24 cellular contexts compared by ENCODE assay signal in genomic region chr2:20722592-20722991, GRCh38. TPM values are rescaled to one million over a fixed set of nuclear protein-coding genes. Genes with fewer than 3 reads are reported as not detected.
DNase-seq lines count a peak whose midpoint lies in the region; ATAC-seq, FAIRE-seq and TF ChIP-seq lines count a peak whose summit lies in the region.
"Had no signal": no experiment of that assay in that cellular context is flagged by ENCODE, and none has a peak within 500 bp of the region (broad histone marks: within the 10 kb centered on the region; RNA-seq: fewer than 3 reads in every experiment).

No MANE protein-coding gene starts in this region.

- H3K27me3 ChIP-seq in MM.1S (replicated peaks; ENCODE audit: insufficient read depth, low read length) (no peaks in the 10 kb centered on the region), HepG2 (ENCODE audit: control insufficient read depth in 1 of 2, insufficient read depth in 2 of 2, low read length in 2 of 2) (no peaks in the 10 kb centered on the region)
- H3K27me3 ChIP-seq: BLaER1 had no signal

- TF ChIP-seq EP300 in A549 (IDR thresholded peaks at IDR 0.05) (no peak), HepG2 (IDR thresholded peaks at IDR 0.05; ENCODE audit: low read depth in 2 of 2, low read length in 2 of 2) (no peak), HepG2 (CRISPR knock-in tag; IDR thresholded peaks at IDR 0.05; ENCODE audit: borderline replicate concordance) (no peak)

- no peak overlapping the region for H3K27ac ChIP-seq in A549
- no peak overlapping the region for H3K27ac ChIP-seq in MM.1S (ENCODE audit: low read length)
- H3K27ac ChIP-seq in VCaP, result no peak overlapping the region
- H3K27ac ChIP-seq in HepG2 (ENCODE audit: extremely low read length, insufficient read depth, low read length), result no peak overlapping the region
- H3K27ac ChIP-seq: BLaER1, HL-60, KMS-11 had no signal

- TF ChIP-seq POLR2A in A549 (IDR thresholded peaks at IDR 0.05; ENCODE audit: low read length), result no peak
- TF ChIP-seq POLR2A in HepG2 (IDR thresholded peaks at IDR 0.05; ENCODE audit: insufficient read depth in 1 of 2, low read depth in 2 of 2, low read length in 2 of 2), result no peak

- H3K9me3 ChIP-seq in A549 (no peaks in the 10 kb centered on the region), MM.1S (replicated peaks; ENCODE audit: insufficient read depth, low read length) (no peaks in the 10 kb centered on the region), HepG2 (ENCODE audit: low read length) (no peaks in the 10 kb centered on the region), T-helper 17 cell (ENCODE audit: control insufficient read depth, low read length, poor library complexity, severe bottlenecking) (no peaks in the 10 kb centered on the region)
- H3K9me3 ChIP-seq: Caco-2 had no signal

- no peak overlapping the region for H3K4me2 ChIP-seq in A549
- H3K4me2 ChIP-seq in MM.1S (ENCODE audit: low read depth, low read length), result no peak overlapping the region
- H3K4me2 ChIP-seq in HepG2 (ENCODE audit: low read depth, low read length), result no peak overlapping the region
- H3K4me2 ChIP-seq: BLaER1, KMS-11 had no signal

- POLR2A ChIA-PET in A549 (lab: Yijun Ruan, JAX) (no interaction called here), HepG2 (lab: Yijun Ruan, JAX) (no interaction called here)

- TF ChIP-seq CTCF in A549 (IDR thresholded peaks at IDR 0.05), result 0 out of 3 replicates have a peak, but pooled peaks have one; percentile 20
- TF ChIP-seq CTCF in MM.1S (IDR thresholded peaks at IDR 0.05; ENCODE audit: low read length), result peak; percentile 11; the same call in 1 of the 2 replicates
- TF ChIP-seq CTCF in VCaP (conservative IDR thresholded peaks at IDR 0.05), result peak; percentile 26; the same call in 1 of the 2 replicates
- TF ChIP-seq CTCF in HepG2 (CRISPR knock-in tag; IDR thresholded peaks at IDR 0.05), result no peak

- H3K27ac Mint-ChIP-seq in T-helper 17 cell, result no peak overlapping the region
- H3K27ac Mint-ChIP-seq: CD4-positive, alpha-beta memory T cell; H9 had no signal

- no peaks in the 10 kb centered on the region for H3K36me3 ChIP-seq in MM.1S (replicated peaks; ENCODE audit: insufficient read depth, low read length)
- peaks cover 1 to 17% of the 10 kb centered on the region in 2 experiments; a peak in 4 of 5 replicates for H3K36me3 ChIP-seq in HepG2 (replicated peaks in 1 of 2; ENCODE audit: control insufficient read depth in 1 of 2, insufficient read depth in 2 of 2, low read length in 2 of 2)

- H3K4me1 ChIP-seq in A549, result peaks cover under 1% of the 10 kb centered on the region; the same call in 1 of the 3 replicates
- no peaks in the 10 kb centered on the region for H3K4me1 ChIP-seq in MM.1S (ENCODE audit: low read length)
- peaks cover 9% of the 10 kb centered on the region for H3K4me1 ChIP-seq in HepG2 (ENCODE audit: insufficient read depth, low read length)
- H3K4me1 ChIP-seq: BLaER1 had no signal

- H3K4me1 Mint-ChIP-seq in T-helper 17 cell, result peaks cover 4% of the 10 kb centered on the region
- H3K4me1 Mint-ChIP-seq: H9 had no signal

- no peaks in the 10 kb centered on the region for H3K27me3 Mint-ChIP-seq in T-helper 17 cell
- H3K27me3 Mint-ChIP-seq: CD4-positive, alpha-beta memory T cell had no signal

- BruUV-seq in HepG2 (replicated peaks; lab: Mats Ljungman, UMichigan), result no TSS peak

- in situ Hi-C loops in HepG2 (cut with HindIII; ENCODE audit: extremely low pct_ligation_motif_present, low pct_unique_long_range_greater_than_20kb), result no loop called here

- H3K36me3 Mint-ChIP-seq in T-helper 17 cell (ENCODE audit: low read depth), result peaks cover 4% of the 10 kb centered on the region

- H3K9me2 ChIP-seq in MM.1S (replicated peaks; ENCODE audit: insufficient read depth, low read length), result no peaks in the 10 kb centered on the region

- FAIRE-seq in A549 (lab: Jason Lieb, UNC) (no peak), HepG2 (lab: Jason Lieb, UNC) (no peak)
- FAIRE-seq: RCC 7860 had no signal

- H3K79me2 ChIP-seq in MM.1S (ENCODE audit: low read length) (0 out of 2 replicates have a peak, but pooled peaks cover 5% of the 10 kb centered on the region), HepG2 (ENCODE audit: insufficient read depth, low read length) (peaks cover 3% of the 10 kb centered on the region)

- H3K9ac ChIP-seq in MM.1S (ENCODE audit: low read length) (no peak overlapping the region), HepG2 (ENCODE audit: insufficient read depth, low read depth, low read length) (no peak overlapping the region)
- H3K9ac ChIP-seq: BLaER1, KMS-11 had no signal

- no peaks in the 10 kb centered on the region for H4K20me1 ChIP-seq in MM.1S (ENCODE audit: insufficient read depth, low read length)
- H4K20me1 ChIP-seq in HepG2 (ENCODE audit: insufficient read depth, low read length), result peaks cover 6% of the 10 kb centered on the region
- H4K20me1 ChIP-seq: BLaER1 had no signal

- no peak overlapping the region for H3K4me3 Mint-ChIP-seq in T-helper 17 cell
- H3K4me3 Mint-ChIP-seq: CD4-positive, alpha-beta memory T cell; H9 had no signal

- H3K4me3 ChIP-seq in A549 (no peak overlapping the region), MM.1S (ENCODE audit: low read length) (no peak overlapping the region), HepG2 (replicated peaks in 1 of 3; ENCODE audit: insufficient read depth in 1 of 3, low read depth in 2 of 3, low read length in 3 of 3) (no peak overlapping the region)
- H3K4me3 ChIP-seq: BLaER1 had no signal

- intact Hi-C loops in HepG2 (cut with micrococcal nuclease; ENCODE audit: unreplicated experiment), result no loop called here
- intact Hi-C loops in sciatic nerve (cut with DNase I), result no loop called here

- CTCF ChIA-PET in A549 (lab: Yijun Ruan, JAX), result interaction anchor here (1.0 kb wide), 1 partner anchor 241 kb away, joined by 3 read pairs; no protein-coding TSS in a partner anchor
- CTCF ChIA-PET in HepG2 (lab: Yijun Ruan, JAX; ENCODE audit: low intra/inter-chr PET ratio, low total read pairs), result no interaction called here

- WGBS in A549 (ENCODE audit: missing lambda C conversion rate), result 57% methylated on average over 1 of the region's 1 CpG
- 96% methylated on average over 1 of the region's 1 CpG for WGBS in HepG2 (ENCODE audit: low lambda C conversion rate)

- H3F3A ChIP-seq in MM.1S (ENCODE audit: insufficient read depth, low read length), result no peaks in the 10 kb centered on the region

- peak in 1 of 2 experiments; percentile 34; a peak in 2 of 5 replicates for TF ChIP-seq RAD21 in A549 (conservative IDR thresholded peaks at IDR 0.05 in 1 of 2, IDR thresholded peaks at IDR 0.05 in 1 of 2)
- TF ChIP-seq RAD21 in HepG2 (CRISPR knock-in tag; IDR thresholded peaks at IDR 0.05), result no peak

- no peak overlapping the region for H2AFZ ChIP-seq in MM.1S (ENCODE audit: low read length)
- no peak overlapping the region for H2AFZ ChIP-seq in HepG2 (ENCODE audit: low read length)

- ATAC-seq in A549 (no peak), HepG2 (no peak), T-helper 17 cell (no peak), sciatic nerve (no peak)
- ATAC-seq: Right ventricle myocardium inferior had no signal

- DNase-seq in A549 (ENCODE audit: low read depth in 1 of 2, low spot score in 1 of 2), result no peak
- DNase-seq in MM.1S, result no peak
- DNase-seq in HepG2 (ENCODE audit: low spot score), result no peak
- DNase-seq in T-helper 17 cell, result no peak
- no peak for DNase-seq in iPS-NIHi7 (ENCODE audit: extremely low spot score)
- DNase-seq in sciatic nerve (ENCODE audit: low spot score), result no peak
- DNase-seq: Caco-2; CD4-positive, alpha-beta memory T cell; DMS 273 treated with DMSO at 0.1 percent for 48 hours; DMS79 treated with DMSO at 0.1 percent for 48 hours; H9; NCI-H1048; NCI-H1436; NCI-H187 treated with DMSO at 0.1 percent for 48 hours; NCI-H2107; NCI-H69; SW 1271 had no signal

TF ChIP-seq in A549, 52 proteins besides CTCF, POLR2A, EP300 and RAD21:
- TF ChIP-seq SMC3 (IDR thresholded peaks at IDR 0.05) (0 out of 3 replicates have a peak, but pooled peaks have one; percentile 7), TP53 (CRISPR knock-in tag; IDR thresholded peaks at IDR 0.05) (no peak), ZSCAN20 (CRISPR knock-in tag; IDR thresholded peaks at IDR 0.05) (no peak)

TF ChIP-seq in HepG2, 621 proteins besides CTCF, POLR2A, EP300 and RAD21 (continues in another document):
- no peak for TF ChIP-seq CC2D1A (CRISPR knock-in tag; IDR thresholded peaks at IDR 0.05)
- no peak for TF ChIP-seq BATF2 (CRISPR knock-in tag; IDR thresholded peaks at IDR 0.05)

RNA-seq across cellular contexts. Expression of gene GDF7, which starts 55.6 kb away (rescaled TPM):
- polyA plus RNA-seq in A549 (2011; rRNA removed) (0.05 and 0.09 TPM in 2 replicates), A549 (2017; fragmentation: RNase III; extraction: RNeasy Plus Mini Kit Qiagen cat#74134 plus additional on column Dnase treatment) (0.03 TPM in 3 replicates), HepG2 (2011; rRNA removed) (1.6 and 3.0 TPM in 2 replicates)
- 0.01 and 0.04 TPM in 2 replicates for polyA plus RNA-seq in A549 (2012; cell fraction: cytosol; rRNA removed)
- polyA plus RNA-seq in A549 (2012; cell fraction: nucleus; rRNA removed), result 0.02 and 0.07 TPM in 2 replicates
- 0.17 and 0.19 TPM in 2 replicates for polyA minus RNA-seq in A549 (2011; rRNA and poly(A)+ RNA removed)
- total RNA-seq in HepG2 (2016; rRNA removed; fragmentation: Illumina TruSeq; extraction: Trizol) (10.2 and 15.0 TPM in 2 replicates), T-helper 17 cell (under 1 TPM; 0.16 to 0.72 TPM), sciatic nerve (7.6 TPM)
- total RNA-seq in HepG2 (2016; cell fraction: cytosol; rRNA removed; fragmentation: Illumina TruSeq; extraction: Trizol; ENCODE audit: low read depth), result 1.6 and 1.8 TPM in 2 replicates
- 9.2 and 15.1 TPM in 2 replicates for total RNA-seq in HepG2 (2016; cell fraction: insoluble cytoplasmic fraction; rRNA removed; fragmentation: Illumina TruSeq; extraction: Trizol)
- 5.3 and 5.6 TPM in 2 replicates for total RNA-seq in HepG2 (2016; cell fraction: membrane; rRNA removed; fragmentation: Illumina TruSeq; extraction: Trizol)
- 16.7 and 18.1 TPM in 2 replicates for total RNA-seq in HepG2 (2016; cell fraction: nucleus; rRNA removed; fragmentation: Illumina TruSeq; extraction: Trizol)
- polyA plus RNA-seq in HepG2 (2011; cell fraction: cytosol; rRNA removed), result 1.5 and 1.9 TPM in 2 replicates
- 6.3 and 9.6 TPM in 2 replicates for polyA plus RNA-seq in HepG2 (2011; cell fraction: nucleus; rRNA removed)
- 4.5 and 5.8 TPM in 2 replicates for polyA plus RNA-seq in HepG2 (2012)
- 0.75 and 0.80 TPM in 2 replicates for polyA plus RNA-seq in HepG2 (2016; cell fraction: cytosol; fragmentation: Illumina TruSeq; extraction: Trizol; ENCODE audit: low read depth)
- polyA plus RNA-seq in HepG2 (2016; cell fraction: insoluble cytoplasmic fraction; fragmentation: Illumina TruSeq; extraction: Trizol; ENCODE audit: low read depth), result 5.6 and 5.9 TPM in 2 replicates
- polyA plus RNA-seq in HepG2 (2016; cell fraction: membrane; fragmentation: Illumina TruSeq; extraction: Trizol; ENCODE audit: low read depth), result 2.3 and 2.7 TPM in 2 replicates
- polyA plus RNA-seq in HepG2 (2016; cell fraction: nucleus; fragmentation: Illumina TruSeq; extraction: Trizol; ENCODE audit: insufficient read depth, low read depth), result 19.8 and 21.2 TPM in 2 replicates
- polyA minus RNA-seq in HepG2 (2011; rRNA and poly(A)+ RNA removed; ENCODE audit: low replicate concordance), result 5.0 TPM in 1 of 2 replicates, not detected in the other
- 2.5 and 4.1 TPM in 2 replicates for polyA minus RNA-seq in HepG2 (2011; cell fraction: cytosol; rRNA and poly(A)+ RNA removed)
- 2.4 and 4.5 TPM in 2 replicates for polyA minus RNA-seq in HepG2 (2011; cell fraction: nucleus; rRNA and poly(A)+ RNA removed)
- total RNA-seq: A673 had no signal

Comparison
In these comparisons a context has a peak if more than half of its experiments do, and no peak if none do; other contexts are left out.
1. Of the 38 proteins assayed by ChIP-seq in both HepG2 and A549: peak only in HepG2: none; only in A549: CTCF and SMC3; in both: none; in neither: 35; mixed calls (peak in some experiments, not most) for 1.